In the genomic region with DNA sequence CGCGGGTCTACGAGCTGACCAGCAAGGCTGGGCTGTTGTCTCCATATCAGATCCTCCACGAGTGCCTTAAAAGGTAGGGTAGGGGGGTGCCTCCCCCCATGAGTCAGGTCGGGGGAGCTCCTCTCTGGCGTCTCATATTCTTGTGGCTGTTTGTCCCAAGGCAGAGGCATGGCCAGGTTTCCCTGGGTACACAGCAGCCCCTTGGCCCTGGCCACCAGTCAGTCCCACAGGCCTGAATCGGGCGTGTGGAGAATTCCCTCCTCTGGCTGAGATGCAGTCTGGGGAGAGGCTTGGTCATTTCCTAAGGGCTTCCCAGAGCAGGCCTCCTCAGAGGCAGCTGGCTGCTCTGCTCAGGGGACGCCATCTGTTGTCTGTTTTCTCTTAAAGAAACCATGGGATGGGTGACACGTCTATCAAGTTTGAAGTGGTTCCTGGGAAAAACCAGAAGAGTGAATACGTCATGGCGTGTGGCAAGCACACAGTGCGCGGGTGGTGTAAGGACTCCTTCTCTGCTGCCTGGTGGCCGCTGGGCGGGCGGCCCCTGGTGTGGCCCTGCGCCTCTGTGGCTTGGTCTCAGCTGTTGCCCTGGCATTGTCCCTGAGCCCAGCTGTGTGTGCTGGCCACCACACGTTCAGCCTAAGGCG, we compare ENCODE assay signal across 21 cellular contexts. TPM values are rescaled to one million over a fixed set of nuclear protein-coding genes. Genes with fewer than 3 reads are reported as not detected.
A peak's percentile ranks its signal among the peaks of the same experiment; 100 is the strongest.
DNase-seq lines count a peak whose midpoint lies in the region; ATAC-seq and TF ChIP-seq lines count a peak whose summit lies in the region.
"Had no signal": no experiment of that assay in that cellular context is flagged by ENCODE, and none has a peak within 500 bp of the region (broad histone marks: within the 10 kb centered on the region; RNA-seq: fewer than 3 reads in every experiment).

No MANE protein-coding gene starts in this region.

- no peaks in the 10 kb centered on the region for H3K36me3 Mint-ChIP-seq in natural killer cell treated with Interleukin-12 subunit alpha and Interleukin-12 subunit beta and Interleukin-15 and Interleukin-18, amount 100 ng/mL, for 72 hours

- H3K9me3 ChIP-seq in WERI-Rb-1 (ENCODE audit: severe bottlenecking) = no peaks in the 10 kb centered on the region
- H3K9me3 ChIP-seq: upper lobe of right lung had no signal

- H3K27ac ChIP-seq in WERI-Rb-1 = peak overlapping the region; percentile 76
- H3K27ac ChIP-seq: HL-60, upper lobe of right lung had no signal

- no peaks in the 10 kb centered on the region for H3K27me3 Mint-ChIP-seq in natural killer cell treated with Interleukin-12 subunit alpha and Interleukin-12 subunit beta and Interleukin-15 and Interleukin-18, amount 100 ng/mL, for 72 hours
- H3K27me3 Mint-ChIP-seq: dendritic cell treated with granulocyte-macrophage colony-stimulating factor and Interleukin-4, amounts not matched to agents 40 ng/mL and 50 ng/mL, for 4 days had no signal

- no peak overlapping the region for H3K27ac Mint-ChIP-seq in natural killer cell treated with Interleukin-12 subunit alpha and Interleukin-12 subunit beta and Interleukin-15 and Interleukin-18, amount 100 ng/mL, for 72 hours
- H3K27ac Mint-ChIP-seq: dendritic cell treated with granulocyte-macrophage colony-stimulating factor and Interleukin-4, amounts not matched to agents 40 ng/mL and 50 ng/mL, for 4 days; nephron; T-helper 2 cell treated with Interferon-gamma antibody and Interleukin-4, amounts not matched to agents 5 μg/mL and 100 μg/mL, for 36 hours had no signal

- H3K36me3 ChIP-seq in WERI-Rb-1 = peaks cover 89% of the 10 kb centered on the region

- H3K4me3 Mint-ChIP-seq in natural killer cell treated with Interleukin-12 subunit alpha and Interleukin-12 subunit beta and Interleukin-15 and Interleukin-18, amount 100 ng/mL, for 72 hours = no peak overlapping the region
- H3K4me3 Mint-ChIP-seq: dendritic cell treated with granulocyte-macrophage colony-stimulating factor and Interleukin-4, amounts not matched to agents 40 ng/mL and 50 ng/mL, for 4 days; nephron; T-helper 2 cell treated with Interferon-gamma antibody and Interleukin-4, amounts not matched to agents 5 μg/mL and 100 μg/mL, for 36 hours had no signal

- H3K4me1 Mint-ChIP-seq in natural killer cell treated with Interleukin-12 subunit alpha and Interleukin-12 subunit beta and Interleukin-15 and Interleukin-18, amount 100 ng/mL, for 72 hours (ENCODE audit: low read depth in 2 of 2) = peaks cover 6 to 18% of the 10 kb centered on the region in 2 donors

- H3K9me3 Mint-ChIP-seq in natural killer cell treated with Interleukin-12 subunit alpha and Interleukin-12 subunit beta and Interleukin-15 and Interleukin-18, amount 100 ng/mL, for 72 hours = no peaks in the 10 kb centered on the region
- H3K9me3 Mint-ChIP-seq: dendritic cell treated with granulocyte-macrophage colony-stimulating factor and Interleukin-4, amounts not matched to agents 40 ng/mL and 50 ng/mL, for 4 days; nephron; T-helper 2 cell treated with Interferon-gamma antibody and Interleukin-4, amounts not matched to agents 5 μg/mL and 100 μg/mL, for 36 hours had no signal

- DNase-seq in NCI-H524 (lab: John Stamatoyannopoulos, UW) (peak; percentile 91 to 98), WERI-Rb-1 (peak; percentile 55), myocyte (ENCODE audit: low read depth) (peak; percentile 94)
- no peak for DNase-seq in natural killer cell treated with Interleukin-12 subunit alpha and Interleukin-12 subunit beta and Interleukin-15 and Interleukin-18, amount 100 ng/mL, for 72 hours (ENCODE audit: low spot score)
- DNase-seq: activated CD4-positive, CD25-positive, alpha-beta regulatory T cell; AML-193; IMR-90; mesenchymal stem cell; NCI-H2227 treated with DMSO at 0.1 percent for 48 hours; PC-3; stimulated activated CD4-positive, alpha-beta T cell treated with anti-CD3 and anti-CD28 coated beads, Interleukin-4, amount 100 ng/mL, for 4 hours; upper lobe of right lung had no signal

- H3K27me3 ChIP-seq in WERI-Rb-1 (ENCODE audit: insufficient read depth, low read depth, severe bottlenecking) = no peaks in the 10 kb centered on the region
- H3K27me3 ChIP-seq: upper lobe of right lung had no signal

- no peak for TF ChIP-seq CTCF in WERI-Rb-1 (IDR thresholded peaks at IDR 0.05; ENCODE audit: low read depth, low read length)

- ATAC-seq in HG03045 (IDR thresholded peaks at IDR 0.05; ENCODE audit: unreplicated experiment) = no peak
- ATAC-seq in natural killer cell treated with Interleukin-12 subunit alpha and Interleukin-12 subunit beta and Interleukin-15 and Interleukin-18, amount 100 ng/mL, for 72 hours = no peak
- ATAC-seq: PC-3, upper lobe of right lung had no signal

- no peak overlapping the region for H3K4me3 ChIP-seq in WERI-Rb-1 (ENCODE audit: low read depth, low read length)
- H3K4me3 ChIP-seq: smooth muscle cell, upper lobe of right lung had no signal

RNA-seq across cellular contexts. Expression of a gene that starts 9.6 kb away (rescaled TPM):
- total RNA-seq in myocyte = 214 and 239 TPM in 2 replicates
- 96.5 TPM for polyA plus RNA-seq in myocyte (2012)
- 100 to 1,000 TPM; 236 to 499 TPM for total RNA-seq in natural killer cell treated with Interleukin-12 subunit alpha and Interleukin-12 subunit beta and Interleukin-15 and Interleukin-18, amount 100 ng/mL, for 72 hours

RNA-seq across cellular contexts. Expression of a gene that starts 10.7 kb away (rescaled TPM):
- total RNA-seq in myocyte = 62.7 and 79.7 TPM in 2 replicates
- 55.5 TPM for polyA plus RNA-seq in myocyte (2012)
- total RNA-seq in natural killer cell treated with Interleukin-12 subunit alpha and Interleukin-12 subunit beta and Interleukin-15 and Interleukin-18, amount 100 ng/mL, for 72 hours = 100 to 1,000 TPM; 107 to 166 TPM

RNA-seq across cellular contexts. Expression of a gene that starts 25.3 kb away (rescaled TPM):
- total RNA-seq in myocyte = 13.7 and 15.6 TPM in 2 replicates
- polyA plus RNA-seq in myocyte (2012) = 58.0 TPM
- total RNA-seq in natural killer cell treated with Interleukin-12 subunit alpha and Interleukin-12 subunit beta and Interleukin-15 and Interleukin-18, amount 100 ng/mL, for 72 hours = 100 to 1,000 TPM in 1 of 2 donors, 10 to 100 TPM in 1; 53.9 to 124 TPM

RNA-seq across cellular contexts. Expression of a gene that starts 26.3 kb away (rescaled TPM):
- 21.1 and 22.4 TPM in 2 replicates for total RNA-seq in myocyte
- 26.6 TPM for polyA plus RNA-seq in myocyte (2012)
- total RNA-seq in natural killer cell treated with Interleukin-12 subunit alpha and Interleukin-12 subunit beta and Interleukin-15 and Interleukin-18, amount 100 ng/mL, for 72 hours = 10 to 100 TPM; 60.1 to 89.5 TPM

RNA-seq across cellular contexts. Expression of a gene that starts 44.5 kb away (rescaled TPM):
- 0.40 and 2.2 TPM in 2 replicates for total RNA-seq in myocyte
- polyA plus RNA-seq in myocyte (2012) = 0.62 TPM
- under 1 TPM in 1 of 2 donors, not detected in 1; 0.36 TPM for total RNA-seq in natural killer cell treated with Interleukin-12 subunit alpha and Interleukin-12 subunit beta and Interleukin-15 and Interleukin-18, amount 100 ng/mL, for 72 hours
- total RNA-seq: bronchial epithelial cell, IMR-90, PC-3, SK-MEL-5, smooth muscle cell had no signal
- polyA plus RNA-seq: keratinocyte, smooth muscle cell had no signal
